In the genomic region with DNA sequence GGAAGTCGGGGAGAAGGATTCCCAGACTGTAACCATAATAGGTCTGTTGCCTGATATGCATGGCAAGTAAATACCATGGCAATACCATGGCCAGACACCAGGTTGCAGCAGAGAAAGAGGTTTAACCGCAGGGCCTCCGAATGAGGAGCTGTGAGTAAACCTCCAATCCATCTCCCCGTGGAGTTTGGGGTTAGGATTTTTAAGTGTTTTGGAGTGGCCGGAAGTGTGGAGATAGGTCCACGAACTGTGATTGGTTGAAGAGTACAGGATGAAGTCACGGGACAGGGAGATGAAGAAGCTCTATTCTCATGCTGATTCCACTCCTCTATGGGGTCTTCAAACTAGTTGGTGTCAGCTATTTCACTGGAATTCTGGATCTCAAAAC, we compare ENCODE assay signal across 9 cellular contexts.
A peak's percentile ranks its signal among the peaks of the same experiment; 100 is the strongest.
DNase-seq lines count a peak whose midpoint lies in the region; ATAC-seq and TF ChIP-seq lines count a peak whose summit lies in the region.
"Had no signal": no experiment of that assay in that cellular context is flagged by ENCODE, and none has a peak within 500 bp of the region (broad histone marks: within the 10 kb centered on the region; RNA-seq: fewer than 3 reads in every experiment).

No MANE protein-coding gene starts in this region.

- H3K27me3 Mint-ChIP-seq in chondrocyte (ENCODE audit: low read depth), result peaks cover 4% of the 10 kb centered on the region
- H3K27me3 Mint-ChIP-seq: IgD-negative memory B cell had no signal

- peak; percentile 18 to 50 for DNase-seq in AML-193 (lab: John Stamatoyannopoulos, UW)
- DNase-seq in NCI-H187 (lab: John Stamatoyannopoulos, UW), result peak; percentile 69 to 80
- peak; percentile 31 for DNase-seq in UCSD-AML1 (lab: John Stamatoyannopoulos, UW; ENCODE audit: unreplicated experiment)
- no peak for DNase-seq in chondrocyte (ENCODE audit: low spot score)
- peak; percentile 93 for DNase-seq in left kidney (ENCODE audit: low read depth, low spot score)
- peak; percentile 37 for DNase-seq in stimulated activated CD4-positive, alpha-beta T cell treated with anti-CD3 and anti-CD28 coated beads, Interleukin-4, amount 100 ng/mL, for 4 hours

- H3K4me1 Mint-ChIP-seq in chondrocyte (ENCODE audit: low read depth), result peaks cover 4% of the 10 kb centered on the region

- H3K27ac Mint-ChIP-seq in chondrocyte (ENCODE audit: unreplicated experiment), result no peak overlapping the region
- H3K27ac Mint-ChIP-seq: IgD-negative memory B cell had no signal

- H3K9me3 Mint-ChIP-seq in chondrocyte (ENCODE audit: low read depth), result no peaks in the 10 kb centered on the region

- H3K36me3 Mint-ChIP-seq in chondrocyte (ENCODE audit: low read depth), result no peaks in the 10 kb centered on the region
- H3K36me3 Mint-ChIP-seq: IgD-negative memory B cell had no signal

- no peak overlapping the region for H3K4me3 Mint-ChIP-seq in chondrocyte (ENCODE audit: unreplicated experiment)
- H3K4me3 Mint-ChIP-seq: IgD-negative memory B cell had no signal

- ATAC-seq in GM18519 (IDR thresholded peaks at IDR 0.05; ENCODE audit: low FRiP score, unreplicated experiment) (peak; percentile 90), HG02943 (IDR thresholded peaks at IDR 0.05; ENCODE audit: low read depth, unreplicated experiment) (peak; percentile 66)

- peak; percentile 90 for TF ChIP-seq CTCF in chondrocyte (IDR thresholded peaks at IDR 0.05)
